In genomic region chr5:71887680-71888079, GRCh38 we compare ENCODE assay signal across 10 cellular contexts.
DNase-seq lines count a peak whose midpoint lies in the region; ATAC-seq lines count a peak whose summit lies in the region.
"Had no signal": no experiment of that assay in that cellular context is flagged by ENCODE, and none has a peak within 500 bp of the region (broad histone marks: within the 10 kb centered on the region; RNA-seq: fewer than 3 reads in every experiment).

No MANE protein-coding gene starts in this region.

- H3K27ac ChIP-seq in caudate nucleus (ENCODE audit: low read depth, low read length), result no peak overlapping the region

- no peaks in the 10 kb centered on the region for H3K36me3 ChIP-seq in NT2/D1 (ENCODE audit: insufficient read depth, insufficient read length, low read length)

- no peak overlapping the region for H3K9ac ChIP-seq in NT2/D1 (ENCODE audit: insufficient read length, low read depth)

- no peak overlapping the region for H3K4me3 ChIP-seq in NT2/D1 (ENCODE audit: insufficient read length, low read depth)

- no peaks in the 10 kb centered on the region for H3K4me1 Mint-ChIP-seq in central memory CD8-positive, alpha-beta T cell
- peaks cover 0 to 6% (median 1%) of the 10 kb centered on the region in 4 donors for H3K4me1 Mint-ChIP-seq in naive thymus-derived CD8-positive, alpha-beta T cell

- H3K9me3 Mint-ChIP-seq in central memory CD8-positive, alpha-beta T cell, result peaks cover 6% of the 10 kb centered on the region
- H3K9me3 Mint-ChIP-seq in naive thymus-derived CD8-positive, alpha-beta T cell, result peaks cover 0 to 3% (median 0%) of the 10 kb centered on the region in 9 donors

- peaks cover 42% of the 10 kb centered on the region for H3K27me3 Mint-ChIP-seq in central memory CD8-positive, alpha-beta T cell
- peaks cover 10 to 29% (median 17%) of the 10 kb centered on the region in 5 donors for H3K27me3 Mint-ChIP-seq in naive thymus-derived CD8-positive, alpha-beta T cell

- peaks cover 11% of the 10 kb centered on the region for H3K4me1 ChIP-seq in NT2/D1 (ENCODE audit: insufficient read depth, insufficient read length)

- 0 out of 2 replicates have a peak, but pooled peaks cover 5% of the 10 kb centered on the region for H3K9me3 ChIP-seq in NT2/D1 (ENCODE audit: insufficient read depth, low read length)

- H3K36me3 Mint-ChIP-seq in central memory CD8-positive, alpha-beta T cell (ENCODE audit: insufficient read depth), result no peaks in the 10 kb centered on the region
- H3K36me3 Mint-ChIP-seq in naive thymus-derived CD8-positive, alpha-beta T cell, result peaks cover 0 to 3% (median 0%) of the 10 kb centered on the region in 3 donors
- H3K36me3 Mint-ChIP-seq: activated naive CD8-positive, alpha-beta T cell had no signal

- ATAC-seq in GM19043 (IDR thresholded peaks at IDR 0.05; ENCODE audit: low read depth, unreplicated experiment) (peak; percentile 97), HG03095 (IDR thresholded peaks at IDR 0.05; ENCODE audit: unreplicated experiment) (peak; percentile 99)
- ATAC-seq in central memory CD8-positive, alpha-beta T cell (replicated peaks; ENCODE audit: extremely low read depth, poor library complexity, severe bottlenecking), result peak; percentile 88
- peak; percentile 82 to 90 for ATAC-seq in naive thymus-derived CD8-positive, alpha-beta T cell

- DNase-seq in DMS153 (lab: John Stamatoyannopoulos, UW) (peak; percentile 55), NT2/D1 (ENCODE audit: low read depth, low spot score) (peak; percentile 43), caudate nucleus (lab: John Stamatoyannopoulos, UW) (no peak)
- DNase-seq in central memory CD8-positive, alpha-beta T cell (ENCODE audit: low spot score in 2 of 2), result no peak
- DNase-seq in naive thymus-derived CD8-positive, alpha-beta T cell, result peak in 4 of 10 donors; percentile 16 to 36 (median 30)
- no peak for DNase-seq in activated CD4-positive, CD25-positive, alpha-beta regulatory T cell treated with anti-CD3 and anti-CD28 coated beads, Interleukin-2, amount 50 U/mL, for 72 hours

- H3K4me3 Mint-ChIP-seq in central memory CD8-positive, alpha-beta T cell, result no peak overlapping the region
- peak overlapping the region in 2 of 10 donors; percentile 23 to 65 for H3K4me3 Mint-ChIP-seq in naive thymus-derived CD8-positive, alpha-beta T cell
- H3K4me3 Mint-ChIP-seq: activated naive CD8-positive, alpha-beta T cell; stimulated activated naive CD8-positive, alpha-beta T cell treated with anti-CD3 and anti-CD28 coated beads, Interleukin-15, Interleukin-2, amounts not matched to agents 100 ng/mL and 50 ng/mL, for 24 hours had no signal

- H3K27ac Mint-ChIP-seq in central memory CD8-positive, alpha-beta T cell (ENCODE audit: low read depth), result no peak overlapping the region
- H3K27ac Mint-ChIP-seq in naive thymus-derived CD8-positive, alpha-beta T cell, result peak overlapping the region in 4 of 10 donors; percentile 14 to 68 (median 59)
- H3K27ac Mint-ChIP-seq: activated naive CD8-positive, alpha-beta T cell; stimulated activated naive CD8-positive, alpha-beta T cell treated with anti-CD3 and anti-CD28 coated beads, Interleukin-15, Interleukin-2, amounts not matched to agents 100 ng/mL and 50 ng/mL, for 24 hours had no signal

- H3K27me3 ChIP-seq in NT2/D1 (ENCODE audit: insufficient read depth, insufficient read length), result no peaks in the 10 kb centered on the region

- POLR2A ChIA-PET in naive thymus-derived CD8-positive, alpha-beta T cell (lab: Charles Lee), result no interaction called here

Comparison
In these comparisons a context has a peak if more than half of its experiments do, and no peak if none do; other contexts are left out.
1. DNase-seq: peak in DMS153 (single experiment) and NT2/D1 (single experiment); none in central memory CD8-positive, alpha-beta T cell (0 of 2), caudate nucleus (0 of 61) and activated CD4-positive, CD25-positive, alpha-beta regulatory T cell treated with anti-CD3 and anti-CD28 coated beads, Interleukin-2, amount 50 U/mL, for 72 hours (single experiment).
2. Peak in every context shown above with its lines, with median percentiles within 50 percentile points of each other: ATAC-seq.